Comparison of ENCODE assay signal across 2 cellular contexts in genomic region chr11:3107608-3108182, GRCh38.
TF ChIP-seq lines count a peak whose summit lies in the region.

No MANE protein-coding gene starts in this region.

TF ChIP-seq in GM23338, 12 proteins besides CTCF, POLR2A, EP300 and RAD21:
- no peak for TF ChIP-seq ZNF462 (CRISPR knock-in tag; IDR thresholded peaks at IDR 0.05)
- TF ChIP-seq ZNF114 (CRISPR knock-in tag; IDR thresholded peaks at IDR 0.05), result no peak
- no peak for TF ChIP-seq NANOG (IDR thresholded peaks at IDR 0.05; ENCODE audit: borderline replicate concordance)
- TF ChIP-seq JUNB (IDR thresholded peaks at IDR 0.05; ENCODE audit: unreplicated experiment), result no peak
- TF ChIP-seq EZH2 (IDR thresholded peaks at IDR 0.05; ENCODE audit: low read depth, unreplicated experiment), result no peak
- no peak for TF ChIP-seq ETS1 (IDR thresholded peaks at IDR 0.05)
- no peak for TF ChIP-seq POLR2AphosphoS5 (IDR thresholded peaks at IDR 0.05; ENCODE audit: low read depth)
- no peak for TF ChIP-seq CREB1 (CRISPR knock-in tag; IDR thresholded peaks at IDR 0.05; ENCODE audit: low read depth)
- no peak for TF ChIP-seq STAT1 (IDR thresholded peaks at IDR 0.05; ENCODE audit: unreplicated experiment)
- TF ChIP-seq REST (IDR thresholded peaks at IDR 0.05; ENCODE audit: unreplicated experiment), result no peak
- TF ChIP-seq ZNF331 (CRISPR knock-in tag; IDR thresholded peaks at IDR 0.05; ENCODE audit: low read depth), result no peak
- TF ChIP-seq EZH2phosphoT487 (IDR thresholded peaks at IDR 0.05; ENCODE audit: unreplicated experiment), result no peak
TF ChIP-seq in GM23338: peak in this region for 0.

TF ChIP-seq in WTC11, 78 proteins besides CTCF, POLR2A, EP300 and RAD21:
- TF ChIP-seq IRF1 (CRISPR knock-in tag; IDR thresholded peaks at IDR 0.05) (no peak), USF1 (CRISPR knock-in tag; IDR thresholded peaks at IDR 0.05) (no peak)
